8 cellular contexts compared by ENCODE assay signal in genomic region chr3:15055019-15055557, GRCh38.
A peak's percentile ranks its signal among the peaks of the same experiment; 100 is the strongest.
DNase-seq lines count a peak whose midpoint lies in the region; ATAC-seq lines count a peak whose summit lies in the region.

No MANE protein-coding gene starts in this region.

- DNase-seq in activated T-helper 1 cell treated with Interleukin-2 at 50 U/mL for 16 hours (ENCODE audit: low read depth) (peak; percentile 5), superior temporal gyrus (ENCODE audit: extremely low spot score) (no peak), OCI-M2 (lab: John Stamatoyannopoulos, UW; ENCODE audit: unreplicated experiment) (no peak), DMS153 (lab: John Stamatoyannopoulos, UW) (no peak), NOMO-1 treated with dmso at 0.1 percent for 144 hours (lab: John Stamatoyannopoulos, UW; ENCODE audit: unreplicated experiment) (no peak)
- peak; percentile 64 for DNase-seq in stimulated activated CD4-positive, alpha-beta T cell treated with anti-CD3 and anti-CD28 coated beads, Interleukin-1b, Interleukin-23, amount 100 ng/mL, for 48 hours

- ATAC-seq in GM19023 (IDR thresholded peaks at IDR 0.05; ENCODE audit: unreplicated experiment) (peak; percentile 49), HG03354 (IDR thresholded peaks at IDR 0.05; ENCODE audit: poor library complexity, severe bottlenecking, unreplicated experiment) (peak; percentile 60)

Comparison
In these comparisons a context has a peak if more than half of its experiments do, and no peak if none do; other contexts are left out.
1. DNase-seq: peak in activated T-helper 1 cell treated with Interleukin-2 at 50 U/mL for 16 hours (single experiment) and stimulated activated CD4-positive, alpha-beta T cell treated with anti-CD3 and anti-CD28 coated beads, Interleukin-1b, Interleukin-23, amount 100 ng/mL, for 48 hours (single experiment); none in superior temporal gyrus (single experiment), OCI-M2 (single experiment), DMS153 (single experiment) and NOMO-1 treated with dmso at 0.1 percent for 144 hours (single experiment).